ENCODE assay signal across 8 cellular contexts in the genomic region with DNA sequence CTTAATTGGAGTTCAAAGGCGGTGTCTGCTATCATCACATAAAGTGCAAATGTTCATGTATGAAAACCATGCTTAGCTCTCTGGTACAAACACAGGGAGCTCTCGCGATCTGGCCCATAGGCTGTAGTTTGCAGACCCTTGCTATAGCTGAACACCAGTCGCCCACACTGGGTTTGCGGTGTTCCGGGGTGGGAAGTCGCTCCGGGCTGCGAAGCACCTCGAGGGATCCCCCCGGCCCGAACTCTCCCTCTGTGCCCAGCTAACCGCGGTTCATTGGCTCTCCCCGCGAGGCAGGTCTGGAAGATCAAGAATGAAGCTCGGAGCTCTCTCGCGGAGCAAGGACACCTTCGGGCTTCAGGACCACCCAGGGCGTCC. TPM values are rescaled to one million over a fixed set of nuclear protein-coding genes. Genes with fewer than 3 reads are reported as not detected.
DNase-seq lines count a peak whose midpoint lies in the region; ATAC-seq, FAIRE-seq and TF ChIP-seq lines count a peak whose summit lies in the region.

No MANE protein-coding gene starts in this region.

- FAIRE-seq in pancreas (lab: Jason Lieb, UNC) = no peak

- H3K9me3 ChIP-seq in OCI-LY3 (ENCODE audit: insufficient read depth, low read length) (no peaks in the 10 kb centered on the region), pancreas (no peaks in the 10 kb centered on the region)

- H2AFZ ChIP-seq in OCI-LY3 (ENCODE audit: low read depth, low read length) = peak overlapping the region; percentile 94

- ATAC-seq in GM21825 (IDR thresholded peaks at IDR 0.05; ENCODE audit: unreplicated experiment) (peak; percentile 11), pancreas (peak; percentile 19 to 55 (median 46)), HG03342 (IDR thresholded peaks at IDR 0.05; ENCODE audit: unreplicated experiment) (no peak)

- peaks cover 8% of the 10 kb centered on the region for H3K4me1 Mint-ChIP-seq in Calu3 (ENCODE audit: low read depth, unreplicated experiment)

- H3K27ac Mint-ChIP-seq in Calu3 (ENCODE audit: unreplicated experiment) = no peak overlapping the region

- H4K20me1 ChIP-seq in OCI-LY3 (ENCODE audit: insufficient read depth, low read length) = peaks cover 27% of the 10 kb centered on the region

- BruUV-seq in Calu3 (replicated peaks; lab: Mats Ljungman, UMichigan) = no TSS peak

- peaks cover 47% of the 10 kb centered on the region for H3K79me2 ChIP-seq in OCI-LY3 (ENCODE audit: low read length)

- peak overlapping the region; percentile 95 for H3K4me3 ChIP-seq in OCI-LY3 (ENCODE audit: low read length)
- peak overlapping the region; percentile 69 for H3K4me3 ChIP-seq in epithelial cell of proximal tubule (ENCODE audit: low read depth, low read length)
- peak overlapping the region; percentile 29 to 58 (median 46) for H3K4me3 ChIP-seq in pancreas

- H3K27me3 ChIP-seq in OCI-LY3 (ENCODE audit: low read depth, low read length) (0 out of 2 replicates have a peak, but pooled peaks cover 3% of the 10 kb centered on the region), pancreas (peaks cover 0 to 4% (median 0%) of the 10 kb centered on the region in 4 donors)

- in situ Hi-C loops in GM13976 (cut with MboI; ENCODE audit: low sequenced_read_pairs, unreplicated experiment) = no loop called here

- 0 to 31% methylated on average over 19 to 21 of the region's 21 CpGs for WGBS in pancreas, 2 donors

- CTCF ChIA-PET in Calu3 (lab: Charles Lee) = interaction anchor here (0.6 to 2.2 kb wide), 5 partner anchors 11 to 147 kb away, joined by 3 to 9 read pairs (median 3); no protein-coding TSS in a partner anchor

- H3K27me3 Mint-ChIP-seq in Calu3 (ENCODE audit: unreplicated experiment) = no peaks in the 10 kb centered on the region

- peaks cover 18% of the 10 kb centered on the region for H3K4me1 ChIP-seq in OCI-LY3 (ENCODE audit: low read length)
- no peaks in the 10 kb centered on the region for H3K4me1 ChIP-seq in pancreas

- intact Hi-C loops in Calu3 (cut with micrococcal nuclease; ENCODE audit: unreplicated experiment) (no loop called here), pancreas (cut with DNase I) (no loop called here)

- DNase-seq in Calu3 (no peak), epithelial cell of proximal tubule (ENCODE audit: low read depth) (no peak), pancreas (no peak), GM13976 (ENCODE audit: low spot score) (no peak), SW 1271 (lab: John Stamatoyannopoulos, UW) (no peak)

- H3K36me3 Mint-ChIP-seq in Calu3 (ENCODE audit: insufficient read depth, unreplicated experiment) = peaks cover 17% of the 10 kb centered on the region

- no peak overlapping the region for H3K27ac ChIP-seq in OCI-LY3 (ENCODE audit: low read length)
- peak overlapping the region in 2 of 4 donors; percentile 26 to 58 for H3K27ac ChIP-seq in pancreas

- H3K9me3 Mint-ChIP-seq in Calu3 (ENCODE audit: low read depth, unreplicated experiment) = no peaks in the 10 kb centered on the region

- H3K36me3 ChIP-seq in OCI-LY3 (replicated peaks; ENCODE audit: low read depth, low read length) = peaks cover 23% of the 10 kb centered on the region
- no peaks in the 10 kb centered on the region for H3K36me3 ChIP-seq in pancreas

- H3K4me3 Mint-ChIP-seq in Calu3 (ENCODE audit: low read depth, unreplicated experiment) = peak overlapping the region; percentile 79

- TF ChIP-seq CTCF in Calu3 (IDR thresholded peaks at IDR 0.05; ENCODE audit: unreplicated experiment) (no peak), OCI-LY3 (IDR thresholded peaks at IDR 0.05; ENCODE audit: low read depth, low read length) (no peak), epithelial cell of proximal tubule (conservative IDR thresholded peaks at IDR 0.05; ENCODE audit: low read depth, low read length) (no peak), pancreas (IDR thresholded peaks at IDR 0.05) (no peak), GM13976 (IDR thresholded peaks at IDR 0.05; ENCODE audit: borderline replicate concordance, control extremely low read depth, extremely low read depth, insufficient read depth, missing control alignments) (no peak)

- peak overlapping the region; percentile 76 for H3K4me2 ChIP-seq in OCI-LY3 (ENCODE audit: low read length)

- peak overlapping the region; percentile 92 for H3K9ac ChIP-seq in OCI-LY3 (ENCODE audit: low read length)

RNA-seq across cellular contexts. Expression of gene PRPS2, which starts 0.3 kb away (rescaled TPM):
- total RNA-seq in Calu3 (2022) = 95.9 and 102 TPM in 2 replicates
- total RNA-seq in epithelial cell of proximal tubule = 54.0 and 73.8 TPM in 2 replicates
- 10 to 100 TPM; 32.6 to 57.7 (median 42.6) TPM for total RNA-seq in pancreas
- 10 to 100 TPM; 19.3 to 21.4 TPM for polyA plus RNA-seq in pancreas
